2 cellular contexts compared by ENCODE assay signal in the genomic region with DNA sequence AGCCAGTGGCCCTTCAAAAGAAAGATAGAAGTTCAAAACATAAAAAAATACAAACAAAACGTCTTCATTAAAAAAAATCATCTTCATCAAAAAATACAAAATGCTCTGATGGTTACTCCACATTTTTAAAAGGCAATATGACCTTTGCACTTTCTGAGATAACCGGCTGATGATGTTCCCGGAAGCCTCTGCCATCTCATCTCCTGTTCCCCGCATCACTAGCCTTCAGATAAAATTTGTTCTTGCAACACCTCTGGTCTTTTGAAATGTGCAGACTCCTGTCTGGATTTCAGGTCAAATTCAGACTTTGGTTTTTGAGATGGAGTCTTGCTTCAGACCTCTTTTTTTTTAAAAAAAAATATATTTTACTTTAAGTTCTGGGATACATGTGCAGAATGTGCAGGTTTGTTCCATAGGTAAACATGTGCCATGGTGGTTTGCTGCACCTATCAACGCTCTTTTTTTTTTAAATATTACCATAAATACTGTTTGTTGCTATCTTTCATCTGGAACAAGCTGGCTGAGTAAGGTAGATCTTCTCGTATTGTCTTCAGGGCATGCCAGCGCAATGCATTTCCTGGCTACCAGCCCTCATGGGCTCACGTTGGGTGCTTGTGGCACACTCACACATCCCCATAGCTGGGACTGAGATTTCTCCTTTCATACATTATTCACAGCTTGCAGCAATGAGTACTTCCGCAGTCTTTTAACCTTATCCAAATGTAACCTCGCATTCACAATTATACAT.
TF ChIP-seq lines count a peak whose summit lies in the region.

No MANE protein-coding gene starts in this region.

TF ChIP-seq in IMR-90, 13 proteins besides CTCF, POLR2A, EP300 and RAD21:
- no peak for TF ChIP-seq MAFK (IDR thresholded peaks at IDR 0.05; ENCODE audit: low read depth, low read length)
- no peak for TF ChIP-seq NFE2L2 (IDR thresholded peaks at IDR 0.05; ENCODE audit: low read depth, low read length)
- no peak for TF ChIP-seq FOS (IDR thresholded peaks at IDR 0.05; ENCODE audit: low read depth, low read length)
- TF ChIP-seq CHD1 (IDR thresholded peaks at IDR 0.05; ENCODE audit: low read depth, low read length): no peak
- TF ChIP-seq MAZ (IDR thresholded peaks at IDR 0.05; ENCODE audit: borderline replicate concordance, low read depth, low read length): no peak
- TF ChIP-seq MXI1 (IDR thresholded peaks at IDR 0.05; ENCODE audit: borderline replicate concordance, low read depth, low read length): no peak
- TF ChIP-seq, protein P1, sequence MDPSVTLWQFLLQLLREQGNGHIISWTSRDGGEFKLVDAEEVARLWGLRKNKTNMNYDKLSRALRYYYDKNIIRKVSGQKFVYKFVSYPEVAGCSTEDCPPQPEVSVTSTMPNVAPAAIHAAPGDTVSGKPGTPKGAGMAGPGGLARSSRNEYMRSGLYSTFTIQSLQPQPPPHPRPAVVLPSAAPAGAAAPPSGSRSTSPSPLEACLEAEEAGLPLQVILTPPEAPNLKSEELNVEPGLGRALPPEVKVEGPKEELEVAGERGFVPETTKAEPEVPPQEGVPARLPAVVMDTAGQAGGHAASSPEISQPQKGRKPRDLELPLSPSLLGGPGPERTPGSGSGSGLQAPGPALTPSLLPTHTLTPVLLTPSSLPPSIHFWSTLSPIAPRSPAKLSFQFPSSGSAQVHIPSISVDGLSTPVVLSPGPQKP (IDR thresholded peaks at IDR 0.05; ENCODE audit: borderline replicate concordance, low read depth, low read length): no peak
- no peak for TF ChIP-seq CEBPB (IDR thresholded peaks at IDR 0.05; ENCODE audit: low read depth, low read length)
- TF ChIP-seq, protein P2, sequence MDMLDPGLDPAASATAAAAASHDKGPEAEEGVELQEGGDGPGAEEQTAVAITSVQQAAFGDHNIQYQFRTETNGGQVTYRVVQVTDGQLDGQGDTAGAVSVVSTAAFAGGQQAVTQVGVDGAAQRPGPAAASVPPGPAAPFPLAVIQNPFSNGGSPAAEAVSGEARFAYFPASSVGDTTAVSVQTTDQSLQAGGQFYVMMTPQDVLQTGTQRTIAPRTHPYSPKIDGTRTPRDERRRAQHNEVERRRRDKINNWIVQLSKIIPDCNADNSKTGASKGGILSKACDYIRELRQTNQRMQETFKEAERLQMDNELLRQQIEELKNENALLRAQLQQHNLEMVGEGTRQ (IDR thresholded peaks at IDR 0.05; ENCODE audit: low read depth, low read length): no peak

TF ChIP-seq in liver, 16 proteins besides CTCF, POLR2A, EP300 and RAD21:
- TF ChIP-seq EGR1 (IDR thresholded peaks at IDR 0.05; ENCODE audit: low read depth in 2 of 2): peak in 1 of 2 donors; percentile 25
- TF ChIP-seq GABPA (IDR thresholded peaks at IDR 0.05 in 1 of 2, conservative IDR thresholded peaks at IDR 0.05 in 1 of 2): peak in 1 of 2 donors; percentile 56
- peak; percentile 70 for TF ChIP-seq HNF4G (IDR thresholded peaks at IDR 0.05)
- peak; percentile 65 for TF ChIP-seq SP1 (IDR thresholded peaks at IDR 0.05)
- TF ChIP-seq FOXA1 (IDR thresholded peaks at IDR 0.05): no peak
- no peak for TF ChIP-seq TAF1 (conservative IDR thresholded peaks at IDR 0.05)
- TF ChIP-seq YY1 (IDR thresholded peaks at IDR 0.05): peak; percentile 85
- TF ChIP-seq RXRA (IDR thresholded peaks at IDR 0.05): peak; percentile 54 to 68
- peak; percentile 26 for TF ChIP-seq FOXA2 (IDR thresholded peaks at IDR 0.05)
- TF ChIP-seq, protein P3, sequence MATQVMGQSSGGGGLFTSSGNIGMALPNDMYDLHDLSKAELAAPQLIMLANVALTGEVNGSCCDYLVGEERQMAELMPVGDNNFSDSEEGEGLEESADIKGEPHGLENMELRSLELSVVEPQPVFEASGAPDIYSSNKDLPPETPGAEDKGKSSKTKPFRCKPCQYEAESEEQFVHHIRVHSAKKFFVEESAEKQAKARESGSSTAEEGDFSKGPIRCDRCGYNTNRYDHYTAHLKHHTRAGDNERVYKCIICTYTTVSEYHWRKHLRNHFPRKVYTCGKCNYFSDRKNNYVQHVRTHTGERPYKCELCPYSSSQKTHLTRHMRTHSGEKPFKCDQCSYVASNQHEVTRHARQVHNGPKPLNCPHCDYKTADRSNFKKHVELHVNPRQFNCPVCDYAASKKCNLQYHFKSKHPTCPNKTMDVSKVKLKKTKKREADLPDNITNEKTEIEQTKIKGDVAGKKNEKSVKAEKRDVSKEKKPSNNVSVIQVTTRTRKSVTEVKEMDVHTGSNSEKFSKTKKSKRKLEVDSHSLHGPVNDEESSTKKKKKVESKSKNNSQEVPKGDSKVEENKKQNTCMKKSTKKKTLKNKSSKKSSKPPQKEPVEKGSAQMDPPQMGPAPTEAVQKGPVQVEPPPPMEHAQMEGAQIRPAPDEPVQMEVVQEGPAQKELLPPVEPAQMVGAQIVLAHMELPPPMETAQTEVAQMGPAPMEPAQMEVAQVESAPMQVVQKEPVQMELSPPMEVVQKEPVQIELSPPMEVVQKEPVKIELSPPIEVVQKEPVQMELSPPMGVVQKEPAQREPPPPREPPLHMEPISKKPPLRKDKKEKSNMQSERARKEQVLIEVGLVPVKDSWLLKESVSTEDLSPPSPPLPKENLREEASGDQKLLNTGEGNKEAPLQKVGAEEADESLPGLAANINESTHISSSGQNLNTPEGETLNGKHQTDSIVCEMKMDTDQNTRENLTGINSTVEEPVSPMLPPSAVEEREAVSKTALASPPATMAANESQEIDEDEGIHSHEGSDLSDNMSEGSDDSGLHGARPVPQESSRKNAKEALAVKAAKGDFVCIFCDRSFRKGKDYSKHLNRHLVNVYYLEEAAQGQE (IDR thresholded peaks at IDR 0.05): no peak
- TF ChIP-seq JUND (IDR thresholded peaks at IDR 0.05): peak; percentile 61 to 65
- TF ChIP-seq, protein P4, sequence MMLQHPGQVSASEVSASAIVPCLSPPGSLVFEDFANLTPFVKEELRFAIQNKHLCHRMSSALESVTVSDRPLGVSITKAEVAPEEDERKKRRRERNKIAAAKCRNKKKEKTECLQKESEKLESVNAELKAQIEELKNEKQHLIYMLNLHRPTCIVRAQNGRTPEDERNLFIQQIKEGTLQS (IDR thresholded peaks at IDR 0.05): peak; percentile 32
- TF ChIP-seq, protein P5, sequence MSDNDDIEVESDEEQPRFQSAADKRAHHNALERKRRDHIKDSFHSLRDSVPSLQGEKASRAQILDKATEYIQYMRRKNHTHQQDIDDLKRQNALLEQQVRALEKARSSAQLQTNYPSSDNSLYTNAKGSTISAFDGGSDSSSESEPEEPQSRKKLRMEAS (IDR thresholded peaks at IDR 0.05): peak; percentile 57
- TF ChIP-seq, protein P6, sequence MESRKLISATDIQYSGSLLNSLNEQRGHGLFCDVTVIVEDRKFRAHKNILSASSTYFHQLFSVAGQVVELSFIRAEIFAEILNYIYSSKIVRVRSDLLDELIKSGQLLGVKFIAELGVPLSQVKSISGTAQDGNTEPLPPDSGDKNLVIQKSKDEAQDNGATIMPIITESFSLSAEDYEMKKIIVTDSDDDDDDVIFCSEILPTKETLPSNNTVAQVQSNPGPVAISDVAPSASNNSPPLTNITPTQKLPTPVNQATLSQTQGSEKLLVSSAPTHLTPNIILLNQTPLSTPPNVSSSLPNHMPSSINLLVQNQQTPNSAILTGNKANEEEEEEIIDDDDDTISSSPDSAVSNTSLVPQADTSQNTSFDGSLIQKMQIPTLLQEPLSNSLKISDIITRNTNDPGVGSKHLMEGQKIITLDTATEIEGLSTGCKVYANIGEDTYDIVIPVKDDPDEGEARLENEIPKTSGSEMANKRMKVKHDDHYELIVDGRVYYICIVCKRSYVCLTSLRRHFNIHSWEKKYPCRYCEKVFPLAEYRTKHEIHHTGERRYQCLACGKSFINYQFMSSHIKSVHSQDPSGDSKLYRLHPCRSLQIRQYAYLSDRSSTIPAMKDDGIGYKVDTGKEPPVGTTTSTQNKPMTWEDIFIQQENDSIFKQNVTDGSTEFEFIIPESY (IDR thresholded peaks at IDR 0.05): peak; percentile 62
- peak; percentile 87 to 92 for TF ChIP-seq HNF4A (conservative IDR thresholded peaks at IDR 0.05)
- peak; percentile 59 for TF ChIP-seq NR2F2 (IDR thresholded peaks at IDR 0.05)
